ENCODE assay signal across 22 cellular contexts in the genomic region with DNA sequence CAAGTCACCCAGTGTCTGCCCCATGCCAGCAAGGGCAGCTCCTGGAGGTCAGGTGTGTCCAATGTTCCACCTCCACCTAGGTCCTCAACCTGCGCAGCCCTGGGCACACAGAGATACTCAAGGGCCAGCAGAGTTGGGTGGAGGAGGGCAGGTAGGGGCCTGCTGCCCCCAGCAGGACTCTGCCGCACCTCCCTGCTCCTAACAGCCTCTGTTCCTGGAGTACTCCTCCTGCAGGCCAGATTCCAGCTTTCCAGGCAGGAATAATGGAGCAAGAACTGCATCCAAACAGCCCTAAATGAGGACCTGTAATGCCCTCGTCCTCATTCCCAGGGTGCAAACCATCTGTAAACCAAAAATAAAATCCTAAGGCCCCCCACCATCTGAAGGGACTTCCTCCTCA. TPM values are rescaled to one million over a fixed set of nuclear protein-coding genes. Genes with fewer than 3 reads are reported as not detected.
DNase-seq lines count a peak whose midpoint lies in the region; ATAC-seq and TF ChIP-seq lines count a peak whose summit lies in the region.
"Had no signal": no experiment of that assay in that cellular context is flagged by ENCODE, and none has a peak within 500 bp of the region (broad histone marks: within the 10 kb centered on the region; RNA-seq: fewer than 3 reads in every experiment).

No MANE protein-coding gene starts in this region.

- no peaks in the 10 kb centered on the region for H3K9me3 Mint-ChIP-seq in endodermal cell
- H3K9me3 Mint-ChIP-seq: activated CD4-positive, alpha-beta T cell treated with anti-CD3 and anti-CD28 coated beads, Interleukin-2, amount 10 ng/mL, durations not matched to agents 24 days and 14 days; activated naive CD4-positive, alpha-beta T cell treated with anti-CD3 and anti-CD28 coated beads, Interleukin-2, amount 50 U/mL, for 72 hours; CD4-positive, CD25-positive, alpha-beta regulatory T cell; IgD-negative memory B cell; mesothelial cell of epicardium; stimulated activated effector memory CD8-positive, alpha-beta T cell treated with anti-CD3 and anti-CD28 coated beads, Interleukin-12 subunit alpha, Interleukin-12 subunit beta, amount 100 ng/mL, for 72 hours had no signal

- DNase-seq in ELR (ENCODE audit: low read depth) (peak; percentile 23), endodermal cell (no peak), cardiac septum (ENCODE audit: low spot score) (no peak), COLO829 (ENCODE audit: low spot score) (no peak)
- DNase-seq: activated CD4-positive, alpha-beta T cell treated with anti-CD3 and anti-CD28 coated beads, Interleukin-2, amount 10 ng/mL, durations not matched to agents 24 days and 14 days; aorta; CD4-positive, CD25-positive, alpha-beta regulatory T cell; DMS79; head of caudate nucleus; NCI-H2081 treated with DMSO at 0.1 percent for 48 hours; stimulated activated CD4-positive, alpha-beta T cell treated with anti-CD3 and anti-CD28 coated beads, Interleukin-2, amount 100 ng/mL, for 24 hours had no signal

- intact Hi-C loops in cardiac septum (cut with DNase I): loop anchor here (2.0 kb wide), 1 partner anchor 297 kb away; no protein-coding TSS in a partner anchor

- 83 to 89% methylated on average over 1 to 3 of the region's 3 CpGs for WGBS in endodermal cell (ENCODE audit: insufficient coverage in 1 of 2, insufficient read length in 1 of 2), 2 experiments

- H3K4me1 ChIP-seq in OCI-LY3 (ENCODE audit: low read length) (peaks cover 9% of the 10 kb centered on the region), endodermal cell (ENCODE audit: control insufficient read depth, insufficient read depth, low read length) (no peaks in the 10 kb centered on the region), mucosa of stomach (ENCODE audit: control insufficient read depth, insufficient read depth, low read length) (peaks cover 57% of the 10 kb centered on the region)

- H3K4me3 ChIP-seq in OCI-LY3 (ENCODE audit: low read length): no peak overlapping the region
- no peak overlapping the region for H3K4me3 ChIP-seq in endodermal cell (ENCODE audit: low read length)
- H3K4me3 ChIP-seq in mucosa of stomach (ENCODE audit: low read length): no peak overlapping the region
- H3K4me3 ChIP-seq: GM12878 had no signal

- no peaks in the 10 kb centered on the region for H4K20me1 ChIP-seq in OCI-LY3 (ENCODE audit: insufficient read depth, low read length)

- peak overlapping the region; percentile 39; the same call in 1 of the 2 replicates for H3K4me2 ChIP-seq in OCI-LY3 (ENCODE audit: low read length)

- no peaks in the 10 kb centered on the region for H3K36me3 Mint-ChIP-seq in endodermal cell (ENCODE audit: low read depth)
- H3K36me3 Mint-ChIP-seq: activated naive CD4-positive, alpha-beta T cell treated with anti-CD3 and anti-CD28 coated beads, Interleukin-2, amount 50 U/mL, for 72 hours; CD4-positive, CD25-positive, alpha-beta regulatory T cell; IgD-negative memory B cell; mesothelial cell of epicardium; stimulated activated effector memory CD8-positive, alpha-beta T cell treated with anti-CD3 and anti-CD28 coated beads, Interleukin-12 subunit alpha, Interleukin-12 subunit beta, amount 100 ng/mL, for 72 hours had no signal

- no peaks in the 10 kb centered on the region for H3K36me3 ChIP-seq in OCI-LY3 (replicated peaks; ENCODE audit: low read depth, low read length)
- no peaks in the 10 kb centered on the region for H3K36me3 ChIP-seq in endodermal cell (ENCODE audit: control insufficient read depth, insufficient read depth, low read length)
- no peaks in the 10 kb centered on the region for H3K36me3 ChIP-seq in mucosa of stomach (ENCODE audit: control insufficient read depth, insufficient read depth, low read length)
- H3K36me3 ChIP-seq: neutrophil had no signal

- H3K27me3 Mint-ChIP-seq in endodermal cell (ENCODE audit: insufficient read depth): no peaks in the 10 kb centered on the region
- H3K27me3 Mint-ChIP-seq: activated CD4-positive, alpha-beta T cell treated with anti-CD3 and anti-CD28 coated beads, Interleukin-2, amount 10 ng/mL, durations not matched to agents 24 days and 14 days; CD4-positive, CD25-positive, alpha-beta regulatory T cell; IgD-negative memory B cell had no signal

- H3K27ac ChIP-seq in OCI-LY3 (ENCODE audit: low read length): no peak overlapping the region
- H3K27ac ChIP-seq in endodermal cell (ENCODE audit: low read depth, low read length): no peak overlapping the region
- H3K27ac ChIP-seq: HL-60, neutrophil had no signal

- H3K4me1 Mint-ChIP-seq in endodermal cell: peaks cover 9% of the 10 kb centered on the region
- H3K4me1 Mint-ChIP-seq: CD4-positive, CD25-positive, alpha-beta regulatory T cell; IgD-negative memory B cell had no signal

- H3K9ac ChIP-seq in OCI-LY3 (ENCODE audit: low read length) (no peak overlapping the region), endodermal cell (ENCODE audit: extremely low read depth, low read length, poor library complexity, severe bottlenecking) (no peak overlapping the region), mucosa of stomach (ENCODE audit: low read length) (peak overlapping the region; percentile 64)

- no peaks in the 10 kb centered on the region for H3K27me3 ChIP-seq in OCI-LY3 (ENCODE audit: low read depth, low read length)
- no peaks in the 10 kb centered on the region for H3K27me3 ChIP-seq in endodermal cell (ENCODE audit: control insufficient read depth, insufficient read depth, low read length, poor library complexity, severe bottlenecking)
- H3K27me3 ChIP-seq in mucosa of stomach (ENCODE audit: control insufficient read depth, insufficient read depth, low read length): no peaks in the 10 kb centered on the region
- H3K27me3 ChIP-seq: neutrophil had no signal

- TF ChIP-seq CTCF in OCI-LY3 (IDR thresholded peaks at IDR 0.05; ENCODE audit: low read depth, low read length): no peak
- TF ChIP-seq CTCF in endodermal cell (conservative IDR thresholded peaks at IDR 0.05): peak; percentile 65

- H3K9me3 ChIP-seq in OCI-LY3 (ENCODE audit: insufficient read depth, low read length): no peaks in the 10 kb centered on the region
- H3K9me3 ChIP-seq in endodermal cell (ENCODE audit: control insufficient read depth, low read length): no peaks in the 10 kb centered on the region
- no peaks in the 10 kb centered on the region for H3K9me3 ChIP-seq in mucosa of stomach (ENCODE audit: control insufficient read depth, low read length)
- H3K9me3 ChIP-seq: neutrophil had no signal

- peak overlapping the region; percentile 71; the same call in 1 of the 2 replicates for H2AFZ ChIP-seq in OCI-LY3 (ENCODE audit: low read depth, low read length)

- H3K79me2 ChIP-seq in OCI-LY3 (ENCODE audit: low read length): no peaks in the 10 kb centered on the region

- no peak overlapping the region for H3K27ac Mint-ChIP-seq in endodermal cell
- H3K27ac Mint-ChIP-seq: activated CD4-positive, alpha-beta T cell treated with anti-CD3 and anti-CD28 coated beads, Interleukin-2, amount 10 ng/mL, durations not matched to agents 24 days and 14 days; activated naive CD4-positive, alpha-beta T cell treated with anti-CD3 and anti-CD28 coated beads, Interleukin-2, amount 50 U/mL, for 72 hours; IgD-negative memory B cell; mesothelial cell of epicardium; stimulated activated effector memory CD8-positive, alpha-beta T cell treated with anti-CD3 and anti-CD28 coated beads, Interleukin-12 subunit alpha, Interleukin-12 subunit beta, amount 100 ng/mL, for 72 hours had no signal

- no peak overlapping the region for H3K4me3 Mint-ChIP-seq in endodermal cell
- H3K4me3 Mint-ChIP-seq: activated CD4-positive, alpha-beta T cell treated with anti-CD3 and anti-CD28 coated beads, Interleukin-2, amount 10 ng/mL, durations not matched to agents 24 days and 14 days; CD4-positive, CD25-positive, alpha-beta regulatory T cell; IgD-negative memory B cell; mesothelial cell of epicardium; stimulated activated effector memory CD8-positive, alpha-beta T cell treated with anti-CD3 and anti-CD28 coated beads, Interleukin-12 subunit alpha, Interleukin-12 subunit beta, amount 100 ng/mL, for 72 hours had no signal

- ATAC-seq in GM18873 (IDR thresholded peaks at IDR 0.05; ENCODE audit: low FRiP score, unreplicated experiment) (no peak), HG03521 (IDR thresholded peaks at IDR 0.05; ENCODE audit: unreplicated experiment) (no peak)
- ATAC-seq: stimulated activated effector memory CD8-positive, alpha-beta T cell treated with anti-CD3 and anti-CD28 coated beads, Interleukin-12 subunit alpha, Interleukin-12 subunit beta, amount 100 ng/mL, for 72 hours had no signal

RNA-seq across cellular contexts. Expression of gene ACAA2, which starts 44.4 kb away (rescaled TPM):
- 100 to 1,000 TPM; 128 to 131 TPM for total RNA-seq in endodermal cell
- 98.0 TPM for polyA plus RNA-seq in endodermal cell (2013, experiment 1 of 2)
- 83.9 TPM for polyA plus RNA-seq in endodermal cell (2013, experiment 2 of 2)
- total RNA-seq in cardiac septum: 130 TPM
